In the genomic region with DNA sequence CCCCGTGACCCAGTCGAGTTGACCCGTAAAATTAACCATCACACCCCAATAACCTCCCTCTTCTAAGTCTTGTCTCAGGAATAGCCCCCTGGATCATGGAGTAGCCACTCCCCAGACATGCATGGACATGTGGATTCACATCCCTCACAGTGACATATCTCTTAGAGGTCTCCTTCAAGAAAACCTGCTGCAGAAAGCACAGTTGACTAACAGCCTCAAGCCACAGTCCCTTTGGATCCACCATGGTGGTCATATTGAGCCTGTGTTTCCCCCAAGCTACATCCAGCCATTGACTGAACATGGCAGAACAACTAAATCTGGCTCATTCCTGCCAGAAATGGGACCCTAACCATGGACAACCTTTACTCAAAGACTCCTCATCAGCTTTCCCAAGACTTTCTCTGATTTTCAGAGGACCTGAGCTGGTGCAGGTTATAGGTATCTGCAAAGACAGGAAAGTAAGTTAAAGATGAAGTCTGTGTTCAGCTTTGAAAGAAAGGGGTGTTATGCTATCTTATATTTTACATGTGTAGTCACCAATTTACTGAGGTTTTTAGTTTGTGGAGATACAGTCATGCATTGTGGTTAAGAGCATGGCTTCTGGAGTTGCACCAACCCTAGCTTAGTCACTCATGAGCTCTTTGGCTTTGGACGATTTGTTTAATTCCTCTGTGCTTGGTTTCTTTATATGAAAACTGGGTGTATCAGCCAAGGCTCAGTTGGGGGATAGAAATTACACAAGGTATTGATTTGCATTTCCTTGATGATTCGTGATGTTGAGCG, we compare ENCODE assay signal across 14 cellular contexts.
DNase-seq lines count a peak whose midpoint lies in the region; ATAC-seq and TF ChIP-seq lines count a peak whose summit lies in the region.
"Had no signal": no experiment of that assay in that cellular context is flagged by ENCODE, and none has a peak within 500 bp of the region (broad histone marks: within the 10 kb centered on the region; RNA-seq: fewer than 3 reads in every experiment).

No MANE protein-coding gene starts in this region.

- DNase-seq in AML-193 (lab: John Stamatoyannopoulos, UW): peak; percentile 80 to 82
- DNase-seq in M059J (ENCODE audit: low read depth): peak; percentile 88
- peak; percentile 88 for DNase-seq in astrocyte of the hippocampus (ENCODE audit: low read depth, low spot score)
- DNase-seq in left lung: no peak
- DNase-seq in SKM-1 (lab: John Stamatoyannopoulos, UW; ENCODE audit: unreplicated experiment): no peak
- no peak for DNase-seq in islet precursor cell
- DNase-seq in T-helper 17 cell: no peak
- DNase-seq: caudate nucleus, COR-L47, head of caudate nucleus, NCI-H69 had no signal

- H3K27ac Mint-ChIP-seq in T-helper 17 cell: no peak overlapping the region

- no peak overlapping the region for H3K4me3 Mint-ChIP-seq in T-helper 17 cell

- no peak overlapping the region for H3K27ac ChIP-seq in left lung
- H3K27ac ChIP-seq: thoracic aorta had no signal

- TF ChIP-seq CTCF in left lung (IDR thresholded peaks at IDR 0.05): no peak

- peaks cover 0 to 32% of the 10 kb centered on the region in 2 donors for H3K27me3 ChIP-seq in left lung

- H3K27me3 Mint-ChIP-seq in T-helper 17 cell: peaks cover 45% of the 10 kb centered on the region

- no peaks in the 10 kb centered on the region for H3K36me3 Mint-ChIP-seq in T-helper 17 cell (ENCODE audit: low read depth)

- intact Hi-C loops in left lung (cut with DNase I): no loop called here

- ATAC-seq in left lung (peak; percentile 64), GM19467 (IDR thresholded peaks at IDR 0.05; ENCODE audit: unreplicated experiment) (no peak), T-helper 17 cell (no peak)
- ATAC-seq: HCT116 had no signal

- no peak overlapping the region for H3K4me3 ChIP-seq in left lung
- H3K4me3 ChIP-seq: thoracic aorta had no signal

- H3K9me3 ChIP-seq in left lung: peaks cover 0 to 3% of the 10 kb centered on the region in 2 donors
- no peaks in the 10 kb centered on the region for H3K9me3 ChIP-seq in T-helper 17 cell (ENCODE audit: control insufficient read depth, low read length, poor library complexity, severe bottlenecking)
- H3K9me3 ChIP-seq: thoracic aorta had no signal

- H3K4me1 Mint-ChIP-seq in T-helper 17 cell: peaks cover 4% of the 10 kb centered on the region

- peaks cover 0 to 13% of the 10 kb centered on the region in 2 donors for H3K4me1 ChIP-seq in left lung

- H3K36me3 ChIP-seq in left lung: no peaks in the 10 kb centered on the region
- H3K36me3 ChIP-seq: thoracic aorta had no signal

Comparison
In these comparisons a context has a peak if more than half of its experiments do, and no peak if none do; other contexts are left out.
1. DNase-seq: peak in AML-193 (2 of 2), M059J (single experiment) and astrocyte of the hippocampus (single experiment); none in left lung (0 of 2), SKM-1 (single experiment), islet precursor cell (single experiment) and T-helper 17 cell (0 of 3).